In the genomic region with DNA sequence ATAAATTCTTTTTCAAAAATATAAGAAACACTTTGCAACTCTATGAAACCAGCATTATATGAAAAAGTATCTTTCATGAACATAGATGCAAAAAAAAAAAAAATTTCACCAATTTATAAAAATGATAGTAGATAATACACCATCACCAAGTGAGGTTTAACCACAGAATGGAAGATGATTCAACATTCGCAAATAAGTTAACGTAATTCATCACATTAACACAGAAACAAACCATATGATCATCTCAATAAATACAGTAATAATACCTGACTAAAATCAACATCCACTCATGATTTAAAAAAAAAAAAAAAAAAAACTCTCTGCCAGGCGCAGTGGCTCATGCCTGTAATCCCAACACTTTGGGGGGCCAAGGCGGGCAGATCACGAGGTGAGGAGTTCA, we compare ENCODE assay signal across 21 cellular contexts. TPM values are rescaled to one million over a fixed set of nuclear protein-coding genes. Genes with fewer than 3 reads are reported as not detected.
DNase-seq lines count a peak whose midpoint lies in the region; ATAC-seq and TF ChIP-seq lines count a peak whose summit lies in the region.
"Had no signal": no experiment of that assay in that cellular context is flagged by ENCODE, and none has a peak within 500 bp of the region (broad histone marks: within the 10 kb centered on the region; RNA-seq: fewer than 3 reads in every experiment).

No MANE protein-coding gene starts in this region.

- H3K27ac ChIP-seq in CD4-positive, CD25-positive, alpha-beta regulatory T cell (ENCODE audit: insufficient read depth, low read length, poor library complexity, severe bottlenecking) = no peak overlapping the region
- no peak overlapping the region for H3K27ac ChIP-seq in brain microvascular endothelial cell
- H3K27ac ChIP-seq: HL-60 had no signal

- in situ Hi-C loops in brain microvascular endothelial cell (cut with HindIII; ENCODE audit: low pct_ligation_motif_present, low sequenced_read_pairs) = no loop called here

- ATAC-seq in activated CD8-positive, alpha-beta T cell treated with anti-CD3 and anti-CD28 coated beads for 36 hours = no peak
- ATAC-seq in activated CD8-positive, alpha-beta T cell treated with anti-CD3 and anti-CD28 coated beads, Interleukin-2, amount 10 ng/mL, durations not matched to agents 7 days and 5 days = no peak
- no peak for ATAC-seq in CD4-positive, CD25-positive, alpha-beta regulatory T cell (ENCODE audit: low read depth in 2 of 2)
- ATAC-seq in T-helper 17 cell = no peak
- ATAC-seq in natural killer cell = no peak
- no peak for ATAC-seq in HG03460 (IDR thresholded peaks at IDR 0.05; ENCODE audit: unreplicated experiment)
- ATAC-seq in HG02973 (IDR thresholded peaks at IDR 0.05; ENCODE audit: unreplicated experiment) = no peak
- ATAC-seq: CD8-positive, alpha-beta T cell had no signal

- no peaks in the 10 kb centered on the region for H3K36me3 ChIP-seq in CD4-positive, CD25-positive, alpha-beta regulatory T cell (ENCODE audit: control insufficient read depth, insufficient read depth, low read length)
- H3K36me3 ChIP-seq in brain microvascular endothelial cell (replicated peaks) = no peaks in the 10 kb centered on the region

- CTCF ChIA-PET in activated CD8-positive, alpha-beta T cell treated with anti-CD3 and anti-CD28 coated beads for 36 hours (lab: Charles Lee) = no interaction called here
- CTCF ChIA-PET in activated CD8-positive, alpha-beta T cell treated with anti-CD3 and anti-CD28 coated beads, Interleukin-2, amount 10 ng/mL, durations not matched to agents 7 days and 5 days (lab: Charles Lee) = no interaction called here

- H3K27me3 ChIP-seq in CD4-positive, CD25-positive, alpha-beta regulatory T cell (ENCODE audit: control insufficient read depth, insufficient read depth, low read length) = no peaks in the 10 kb centered on the region
- no peaks in the 10 kb centered on the region for H3K27me3 ChIP-seq in brain microvascular endothelial cell (replicated peaks)

- TF ChIP-seq CTCF in activated CD8-positive, alpha-beta T cell treated with anti-CD3 and anti-CD28 coated beads for 36 hours (IDR thresholded peaks at IDR 0.05) = no peak
- TF ChIP-seq CTCF in natural killer cell (IDR thresholded peaks at IDR 0.05) = no peak
- no peak for TF ChIP-seq CTCF in brain microvascular endothelial cell (IDR thresholded peaks at IDR 0.05; ENCODE audit: low read depth, low read length, missing control alignments)

- intact Hi-C loops in activated CD8-positive, alpha-beta T cell treated with anti-CD3 and anti-CD28 coated beads for 36 hours (cut with micrococcal nuclease) = loop anchor here (10.0 kb wide), 1 partner anchor 291 kb away; no protein-coding TSS in a partner anchor
- intact Hi-C loops in natural killer cell (cut with micrococcal nuclease) = no loop called here

- peak overlapping the region; percentile 62 for H3K4me3 ChIP-seq in CD4-positive, CD25-positive, alpha-beta regulatory T cell (ENCODE audit: low read depth, low read length)
- H3K4me3 ChIP-seq in brain microvascular endothelial cell (ENCODE audit: low read depth, low read length) = no peak overlapping the region
- H3K4me3 ChIP-seq: GM12878 had no signal

- no peaks in the 10 kb centered on the region for H3K27me3 Mint-ChIP-seq in activated CD8-positive, alpha-beta T cell treated with anti-CD3 and anti-CD28 coated beads for 36 hours
- H3K27me3 Mint-ChIP-seq in activated CD8-positive, alpha-beta T cell treated with anti-CD3 and anti-CD28 coated beads, Interleukin-2, amount 10 ng/mL, durations not matched to agents 7 days and 5 days (ENCODE audit: low read depth) = no peaks in the 10 kb centered on the region
- no peaks in the 10 kb centered on the region for H3K27me3 Mint-ChIP-seq in CD4-positive, CD25-positive, alpha-beta regulatory T cell
- no peaks in the 10 kb centered on the region for H3K27me3 Mint-ChIP-seq in T-helper 17 cell
- no peaks in the 10 kb centered on the region for H3K27me3 Mint-ChIP-seq in natural killer cell (ENCODE audit: low read depth in 2 of 2)
- H3K27me3 Mint-ChIP-seq: B cell had no signal

- H3K36me3 Mint-ChIP-seq in activated CD8-positive, alpha-beta T cell treated with anti-CD3 and anti-CD28 coated beads for 36 hours (ENCODE audit: low read depth) = peaks cover 35% of the 10 kb centered on the region
- H3K36me3 Mint-ChIP-seq in activated CD8-positive, alpha-beta T cell treated with anti-CD3 and anti-CD28 coated beads, Interleukin-2, amount 10 ng/mL, durations not matched to agents 7 days and 5 days (ENCODE audit: low read depth) = peaks cover 49% of the 10 kb centered on the region
- H3K36me3 Mint-ChIP-seq in CD4-positive, CD25-positive, alpha-beta regulatory T cell = peaks cover 26% of the 10 kb centered on the region
- peaks cover 4% of the 10 kb centered on the region for H3K36me3 Mint-ChIP-seq in T-helper 17 cell (ENCODE audit: low read depth)
- H3K36me3 Mint-ChIP-seq in natural killer cell = no peaks in the 10 kb centered on the region

- no peaks in the 10 kb centered on the region for H3K9me3 Mint-ChIP-seq in activated CD8-positive, alpha-beta T cell treated with anti-CD3 and anti-CD28 coated beads for 36 hours
- H3K9me3 Mint-ChIP-seq in activated CD8-positive, alpha-beta T cell treated with anti-CD3 and anti-CD28 coated beads, Interleukin-2, amount 10 ng/mL, durations not matched to agents 7 days and 5 days (ENCODE audit: insufficient read depth) = no peaks in the 10 kb centered on the region
- peaks cover 0 to 4% (median 0%) of the 10 kb centered on the region in 7 donors for H3K9me3 Mint-ChIP-seq in CD4-positive, CD25-positive, alpha-beta regulatory T cell
- H3K9me3 Mint-ChIP-seq in natural killer cell = no peaks in the 10 kb centered on the region
- H3K9me3 Mint-ChIP-seq: CD8-positive, alpha-beta T cell; HFFc6 had no signal

- POLR2A ChIA-PET in activated CD8-positive, alpha-beta T cell treated with anti-CD3 and anti-CD28 coated beads for 36 hours (lab: Charles Lee) = interaction anchor here (0.6 kb wide), 1 partner anchor 17 kb away, joined by 3 read pairs; no protein-coding TSS in a partner anchor
- POLR2A ChIA-PET in activated CD8-positive, alpha-beta T cell treated with anti-CD3 and anti-CD28 coated beads, Interleukin-2, amount 10 ng/mL, durations not matched to agents 7 days and 5 days (lab: Charles Lee) = no interaction called here

- H3K9me3 ChIP-seq in CD4-positive, CD25-positive, alpha-beta regulatory T cell (ENCODE audit: control insufficient read depth in 2 of 2, low read length in 2 of 2) = no peaks in the 10 kb centered on the region
- H3K9me3 ChIP-seq in T-helper 17 cell (ENCODE audit: control insufficient read depth, low read length, poor library complexity, severe bottlenecking) = no peaks in the 10 kb centered on the region

- peaks cover 69% of the 10 kb centered on the region for H3K4me1 Mint-ChIP-seq in activated CD8-positive, alpha-beta T cell treated with anti-CD3 and anti-CD28 coated beads for 36 hours (ENCODE audit: low read depth)
- H3K4me1 Mint-ChIP-seq in activated CD8-positive, alpha-beta T cell treated with anti-CD3 and anti-CD28 coated beads, Interleukin-2, amount 10 ng/mL, durations not matched to agents 7 days and 5 days (ENCODE audit: low read depth) = peaks cover 55% of the 10 kb centered on the region
- H3K4me1 Mint-ChIP-seq in CD4-positive, CD25-positive, alpha-beta regulatory T cell = peaks cover 53 to 93% (median 64%) of the 10 kb centered on the region in 4 donors
- H3K4me1 Mint-ChIP-seq in T-helper 17 cell (peaks cover 40% of the 10 kb centered on the region), natural killer cell (peaks cover 74 to 85% of the 10 kb centered on the region in 2 donors)

- H3K4me3 Mint-ChIP-seq in activated CD8-positive, alpha-beta T cell treated with anti-CD3 and anti-CD28 coated beads for 36 hours = no peak overlapping the region
- H3K4me3 Mint-ChIP-seq in activated CD8-positive, alpha-beta T cell treated with anti-CD3 and anti-CD28 coated beads, Interleukin-2, amount 10 ng/mL, durations not matched to agents 7 days and 5 days = no peak overlapping the region
- H3K4me3 Mint-ChIP-seq in CD4-positive, CD25-positive, alpha-beta regulatory T cell = peak overlapping the region; percentile 45 to 77 (median 53)
- H3K4me3 Mint-ChIP-seq in T-helper 17 cell = no peak overlapping the region
- H3K4me3 Mint-ChIP-seq in natural killer cell = peak overlapping the region; percentile 64
- H3K4me3 Mint-ChIP-seq: B cell, HFFc6 had no signal

- peaks cover 61% of the 10 kb centered on the region for H3K4me1 ChIP-seq in CD4-positive, CD25-positive, alpha-beta regulatory T cell (ENCODE audit: control insufficient read depth, insufficient read depth, low read length, poor library complexity, severe bottlenecking)

- H3K27ac Mint-ChIP-seq in activated CD8-positive, alpha-beta T cell treated with anti-CD3 and anti-CD28 coated beads for 36 hours = peak overlapping the region; percentile 55
- H3K27ac Mint-ChIP-seq in activated CD8-positive, alpha-beta T cell treated with anti-CD3 and anti-CD28 coated beads, Interleukin-2, amount 10 ng/mL, durations not matched to agents 7 days and 5 days = no peak overlapping the region
- H3K27ac Mint-ChIP-seq in CD4-positive, CD25-positive, alpha-beta regulatory T cell = no peak overlapping the region
- peak overlapping the region; percentile 72 for H3K27ac Mint-ChIP-seq in T-helper 17 cell
- peak overlapping the region; percentile 80 to 82 for H3K27ac Mint-ChIP-seq in natural killer cell
- H3K27ac Mint-ChIP-seq: B cell; CD8-positive, alpha-beta T cell; HFFc6 had no signal

- no peak for DNase-seq in activated CD8-positive, alpha-beta T cell treated with anti-CD3 and anti-CD28 coated beads for 36 hours
- DNase-seq in activated CD8-positive, alpha-beta T cell treated with anti-CD3 and anti-CD28 coated beads, Interleukin-2, amount 10 ng/mL, durations not matched to agents 7 days and 5 days = no peak
- DNase-seq in CD4-positive, CD25-positive, alpha-beta regulatory T cell = no peak
- DNase-seq in T-helper 17 cell (no peak), natural killer cell (no peak), brain microvascular endothelial cell (no peak)
- DNase-seq: CD8-positive, alpha-beta T cell; DMS53; EL; HFFc6; IMR-90; NCI-H1417 treated with DMSO at 0.1 percent for 48 hours; NCI-H187 treated with DMSO at 0.1 percent for 48 hours; NCI-H226; NCI-H524; SHP77 had no signal

RNA-seq across cellular contexts. Expression of gene PJA2, which starts 6.3 kb away (rescaled TPM):
- total RNA-seq in activated CD8-positive, alpha-beta T cell treated with anti-CD3 and anti-CD28 coated beads for 36 hours = 10 to 100 TPM; 65.2 to 67.4 TPM
- 10 to 100 TPM; 50.2 to 53.5 TPM for total RNA-seq in activated CD8-positive, alpha-beta T cell treated with anti-CD3 and anti-CD28 coated beads, Interleukin-2, amount 10 ng/mL, durations not matched to agents 7 days and 5 days
- 73.7 TPM for total RNA-seq in CD4-positive, CD25-positive, alpha-beta regulatory T cell
- 10 to 100 TPM; 56.5 to 65.7 (median 60.6) TPM for polyA plus RNA-seq in CD4-positive, CD25-positive, alpha-beta regulatory T cell
- total RNA-seq in T-helper 17 cell (10 to 100 TPM; 63.9 to 68.0 TPM), natural killer cell (10 to 100 TPM; 85.6 to 99.8 (median 90.8) TPM)

Comparison
In these comparisons a context has a peak if more than half of its experiments do, and no peak if none do; other contexts are left out.
1. H3K27ac Mint-ChIP-seq: peak in activated CD8-positive, alpha-beta T cell treated with anti-CD3 and anti-CD28 coated beads for 36 hours (single experiment), T-helper 17 cell (single experiment) and natural killer cell (2 of 2); none in activated CD8-positive, alpha-beta T cell treated with anti-CD3 and anti-CD28 coated beads, Interleukin-2, amount 10 ng/mL, durations not matched to agents 7 days and 5 days (single experiment) and CD4-positive, CD25-positive, alpha-beta regulatory T cell (0 of 3).
2. H3K4me3 Mint-ChIP-seq: peak in CD4-positive, CD25-positive, alpha-beta regulatory T cell (4 of 4) and natural killer cell (single experiment); none in activated CD8-positive, alpha-beta T cell treated with anti-CD3 and anti-CD28 coated beads for 36 hours (single experiment), activated CD8-positive, alpha-beta T cell treated with anti-CD3 and anti-CD28 coated beads, Interleukin-2, amount 10 ng/mL, durations not matched to agents 7 days and 5 days (single experiment) and T-helper 17 cell (single experiment).